17 cellular contexts compared by ENCODE assay signal in the genomic region with DNA sequence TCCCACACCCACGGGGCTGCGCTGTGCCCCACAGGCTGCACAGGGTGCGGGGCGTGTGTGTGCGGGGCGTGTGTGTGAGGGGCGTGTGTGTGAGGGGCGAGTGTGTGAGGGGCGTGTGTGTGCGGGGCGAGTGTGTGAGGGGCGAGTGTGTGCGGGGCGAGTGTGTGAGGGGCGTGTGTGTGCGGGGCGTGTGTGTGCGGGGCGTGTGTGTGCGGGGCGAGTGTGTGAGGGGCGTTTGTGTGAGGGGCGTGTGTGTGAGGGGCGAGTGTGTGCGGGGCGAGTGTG.
"Had no signal": no experiment of that assay in that cellular context is flagged by ENCODE, and none has a peak within 500 bp of the region (broad histone marks: within the 10 kb centered on the region; RNA-seq: fewer than 3 reads in every experiment).

No MANE protein-coding gene starts in this region.

- H3K4me3 ChIP-seq: SJCRH30 had no signal

- ATAC-seq: SK-N-SH treated with all-trans-retinoic acid at 6 μM for 48 hours had no signal

- H3K4me1 ChIP-seq: SJCRH30 had no signal

- H3K36me3 ChIP-seq: SJCRH30 had no signal

- DNase-seq: KBM-7, MV-4-11, NCI-H1048, NCI-H1105, NCI-H1417, NCI-H1694 treated with DMSO at 0.1 percent for 48 hours, NCI-H1930, NCI-H2081, NCI-H2107, NCI-H2227 treated with DMSO at 0.1 percent for 48 hours, NCI-H524, NCI-H774, RPMI8226, SHP77 treated with DMSO at 0.1 percent for 48 hours, SJCRH30 had no signal

- H3K27ac ChIP-seq: SJCRH30 had no signal

- FAIRE-seq: RCC 7860 had no signal

- H3K27me3 ChIP-seq: SJCRH30 had no signal

- H3K9me3 ChIP-seq: SJCRH30 had no signal
